Comparison of ENCODE assay signal across 1 cellular context in the genomic region with DNA sequence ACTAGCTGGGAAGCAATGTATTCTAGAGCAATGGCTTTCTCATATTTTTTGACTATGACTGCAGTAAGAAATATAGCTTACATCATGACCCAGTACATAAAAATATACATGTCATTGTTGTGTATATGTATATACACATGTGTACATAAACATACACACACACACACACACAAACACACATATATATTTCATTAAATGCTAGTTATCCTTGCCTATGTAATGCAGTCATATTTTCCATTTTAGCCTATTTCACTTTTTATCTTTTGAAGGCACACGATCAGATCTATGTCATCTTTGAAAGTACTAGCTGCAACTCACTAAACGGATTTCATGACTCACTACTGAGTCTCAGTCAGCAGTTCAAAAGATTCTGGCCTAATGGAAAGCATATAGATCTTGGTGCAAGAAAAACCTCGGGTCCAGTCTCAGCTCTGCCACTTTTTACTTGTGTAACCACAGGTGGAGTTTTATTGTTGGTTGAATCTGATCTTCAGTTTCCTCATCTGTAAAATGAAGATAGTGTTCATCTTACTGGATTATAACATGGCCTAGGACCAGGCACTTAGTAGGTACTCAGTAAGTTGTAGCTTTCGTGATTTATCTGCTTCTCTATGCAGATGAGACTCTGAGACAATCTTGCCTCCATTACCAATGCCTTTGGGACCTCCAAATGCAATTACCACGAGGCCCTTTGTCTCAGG.
A peak's percentile ranks its signal among the peaks of the same experiment; 100 is the strongest.
TF ChIP-seq lines count a peak whose summit lies in the region.

No MANE protein-coding gene starts in this region.

TF ChIP-seq in K562, 482 proteins besides CTCF, POLR2A, EP300 and RAD21 (continued from another document and continues in another):
- TF ChIP-seq, protein P1, sequence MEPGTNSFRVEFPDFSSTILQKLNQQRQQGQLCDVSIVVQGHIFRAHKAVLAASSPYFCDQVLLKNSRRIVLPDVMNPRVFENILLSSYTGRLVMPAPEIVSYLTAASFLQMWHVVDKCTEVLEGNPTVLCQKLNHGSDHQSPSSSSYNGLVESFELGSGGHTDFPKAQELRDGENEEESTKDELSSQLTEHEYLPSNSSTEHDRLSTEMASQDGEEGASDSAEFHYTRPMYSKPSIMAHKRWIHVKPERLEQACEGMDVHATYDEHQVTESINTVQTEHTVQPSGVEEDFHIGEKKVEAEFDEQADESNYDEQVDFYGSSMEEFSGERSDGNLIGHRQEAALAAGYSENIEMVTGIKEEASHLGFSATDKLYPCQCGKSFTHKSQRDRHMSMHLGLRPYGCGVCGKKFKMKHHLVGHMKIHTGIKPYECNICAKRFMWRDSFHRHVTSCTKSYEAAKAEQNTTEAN (CRISPR knock-in tag; IDR thresholded peaks at IDR 0.05), result no peak
- TF ChIP-seq EGR1 (conservative IDR thresholded peaks at IDR 0.05) (no peak), NEUROD1 (IDR thresholded peaks at IDR 0.05; ENCODE audit: borderline replicate concordance, low read depth, low read length, partially characterized antibody) (peak; percentile 57), PHB (CRISPR knock-in tag; IDR thresholded peaks at IDR 0.05) (no peak), KDM1A (IDR thresholded peaks at IDR 0.05) (peak; percentile 85 to 88), PPARD (CRISPR knock-in tag; IDR thresholded peaks at IDR 0.05) (no peak), HCFC1 (IDR thresholded peaks at IDR 0.05; ENCODE audit: low read depth, low read length) (no peak), RB1 (IDR thresholded peaks at IDR 0.05; ENCODE audit: low read depth) (no peak), FOXP1 (CRISPR knock-in tag; IDR thresholded peaks at IDR 0.05) (no peak), RBBP5 (IDR thresholded peaks at IDR 0.05; ENCODE audit: borderline replicate concordance, insufficient read depth, low read length, poor library complexity, severe bottlenecking) (no peak), ZNF354B (CRISPR knock-in tag; IDR thresholded peaks at IDR 0.05) (no peak), XRCC3 (IDR thresholded peaks at IDR 0.05) (no peak), RCOR1 (IDR thresholded peaks at IDR 0.05; ENCODE audit: borderline replicate concordance in 1 of 2, low read depth in 2 of 2, low read length in 2 of 2) (peak in 1 of 2 experiments; percentile 57; a peak in 1 of 4 replicates), CCNT2 (IDR thresholded peaks at IDR 0.05; ENCODE audit: borderline replicate concordance, extremely low read depth, insufficient read length, low read depth, low read length) (peak; percentile 97), FOXA3 (CRISPR knock-in tag; conservative IDR thresholded peaks at IDR 0.05 in 1 of 2, IDR thresholded peaks at IDR 0.05 in 1 of 2) (no peak; a peak in 1 of 4 replicates), ETV6 (IDR thresholded peaks at IDR 0.05; ENCODE audit: borderline replicate concordance in 1 of 2, low read depth in 2 of 2, low read length in 1 of 2) (no peak), ETV6 (CRISPR knock-in tag; IDR thresholded peaks at IDR 0.05; ENCODE audit: borderline replicate concordance) (no peak), MIER1 (IDR thresholded peaks at IDR 0.05; ENCODE audit: low read depth) (no peak), SETDB1 (IDR thresholded peaks at IDR 0.05; ENCODE audit: low read length) (no peak), CREM (IDR thresholded peaks at IDR 0.05; ENCODE audit: low read depth) (peak; percentile 44), CBX5 (IDR thresholded peaks at IDR 0.05; ENCODE audit: borderline replicate concordance, low read depth) (no peak), TFAM (CRISPR knock-in tag; conservative IDR thresholded peaks at IDR 0.05) (no peak), SMAD2 (IDR thresholded peaks at IDR 0.05; ENCODE audit: low read depth, low read length) (no peak), GABPA (tag; conservative IDR thresholded peaks at IDR 0.05; ENCODE audit: low read depth) (no peak), MAFG (tag; conservative IDR thresholded peaks at IDR 0.05) (peak; percentile 70; the same call in 1 of the 2 replicates), MAFF (IDR thresholded peaks at IDR 0.05; ENCODE audit: low read length) (peak; percentile 6; the same call in 1 of the 2 replicates), ZBTB7A (IDR thresholded peaks at IDR 0.05; ENCODE audit: borderline replicate concordance, control insufficient read depth, low read depth, low read length) (no peak), POLR2G (IDR thresholded peaks at IDR 0.05; ENCODE audit: low read depth, low read length) (no peak), SUPT5H (IDR thresholded peaks at IDR 0.05) (no peak), NR2C2 (CRISPR knock-in tag; IDR thresholded peaks at IDR 0.05) (no peak), NR2C2 (tag; IDR thresholded peaks at IDR 0.05) (no peak)
- TF ChIP-seq, protein P2, sequence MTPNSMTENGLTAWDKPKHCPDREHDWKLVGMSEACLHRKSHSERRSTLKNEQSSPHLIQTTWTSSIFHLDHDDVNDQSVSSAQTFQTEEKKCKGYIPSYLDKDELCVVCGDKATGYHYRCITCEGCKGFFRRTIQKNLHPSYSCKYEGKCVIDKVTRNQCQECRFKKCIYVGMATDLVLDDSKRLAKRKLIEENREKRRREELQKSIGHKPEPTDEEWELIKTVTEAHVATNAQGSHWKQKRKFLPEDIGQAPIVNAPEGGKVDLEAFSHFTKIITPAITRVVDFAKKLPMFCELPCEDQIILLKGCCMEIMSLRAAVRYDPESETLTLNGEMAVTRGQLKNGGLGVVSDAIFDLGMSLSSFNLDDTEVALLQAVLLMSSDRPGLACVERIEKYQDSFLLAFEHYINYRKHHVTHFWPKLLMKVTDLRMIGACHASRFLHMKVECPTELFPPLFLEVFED (CRISPR knock-in tag; conservative IDR thresholded peaks at IDR 0.05), result no peak
- TF ChIP-seq, protein P3, sequence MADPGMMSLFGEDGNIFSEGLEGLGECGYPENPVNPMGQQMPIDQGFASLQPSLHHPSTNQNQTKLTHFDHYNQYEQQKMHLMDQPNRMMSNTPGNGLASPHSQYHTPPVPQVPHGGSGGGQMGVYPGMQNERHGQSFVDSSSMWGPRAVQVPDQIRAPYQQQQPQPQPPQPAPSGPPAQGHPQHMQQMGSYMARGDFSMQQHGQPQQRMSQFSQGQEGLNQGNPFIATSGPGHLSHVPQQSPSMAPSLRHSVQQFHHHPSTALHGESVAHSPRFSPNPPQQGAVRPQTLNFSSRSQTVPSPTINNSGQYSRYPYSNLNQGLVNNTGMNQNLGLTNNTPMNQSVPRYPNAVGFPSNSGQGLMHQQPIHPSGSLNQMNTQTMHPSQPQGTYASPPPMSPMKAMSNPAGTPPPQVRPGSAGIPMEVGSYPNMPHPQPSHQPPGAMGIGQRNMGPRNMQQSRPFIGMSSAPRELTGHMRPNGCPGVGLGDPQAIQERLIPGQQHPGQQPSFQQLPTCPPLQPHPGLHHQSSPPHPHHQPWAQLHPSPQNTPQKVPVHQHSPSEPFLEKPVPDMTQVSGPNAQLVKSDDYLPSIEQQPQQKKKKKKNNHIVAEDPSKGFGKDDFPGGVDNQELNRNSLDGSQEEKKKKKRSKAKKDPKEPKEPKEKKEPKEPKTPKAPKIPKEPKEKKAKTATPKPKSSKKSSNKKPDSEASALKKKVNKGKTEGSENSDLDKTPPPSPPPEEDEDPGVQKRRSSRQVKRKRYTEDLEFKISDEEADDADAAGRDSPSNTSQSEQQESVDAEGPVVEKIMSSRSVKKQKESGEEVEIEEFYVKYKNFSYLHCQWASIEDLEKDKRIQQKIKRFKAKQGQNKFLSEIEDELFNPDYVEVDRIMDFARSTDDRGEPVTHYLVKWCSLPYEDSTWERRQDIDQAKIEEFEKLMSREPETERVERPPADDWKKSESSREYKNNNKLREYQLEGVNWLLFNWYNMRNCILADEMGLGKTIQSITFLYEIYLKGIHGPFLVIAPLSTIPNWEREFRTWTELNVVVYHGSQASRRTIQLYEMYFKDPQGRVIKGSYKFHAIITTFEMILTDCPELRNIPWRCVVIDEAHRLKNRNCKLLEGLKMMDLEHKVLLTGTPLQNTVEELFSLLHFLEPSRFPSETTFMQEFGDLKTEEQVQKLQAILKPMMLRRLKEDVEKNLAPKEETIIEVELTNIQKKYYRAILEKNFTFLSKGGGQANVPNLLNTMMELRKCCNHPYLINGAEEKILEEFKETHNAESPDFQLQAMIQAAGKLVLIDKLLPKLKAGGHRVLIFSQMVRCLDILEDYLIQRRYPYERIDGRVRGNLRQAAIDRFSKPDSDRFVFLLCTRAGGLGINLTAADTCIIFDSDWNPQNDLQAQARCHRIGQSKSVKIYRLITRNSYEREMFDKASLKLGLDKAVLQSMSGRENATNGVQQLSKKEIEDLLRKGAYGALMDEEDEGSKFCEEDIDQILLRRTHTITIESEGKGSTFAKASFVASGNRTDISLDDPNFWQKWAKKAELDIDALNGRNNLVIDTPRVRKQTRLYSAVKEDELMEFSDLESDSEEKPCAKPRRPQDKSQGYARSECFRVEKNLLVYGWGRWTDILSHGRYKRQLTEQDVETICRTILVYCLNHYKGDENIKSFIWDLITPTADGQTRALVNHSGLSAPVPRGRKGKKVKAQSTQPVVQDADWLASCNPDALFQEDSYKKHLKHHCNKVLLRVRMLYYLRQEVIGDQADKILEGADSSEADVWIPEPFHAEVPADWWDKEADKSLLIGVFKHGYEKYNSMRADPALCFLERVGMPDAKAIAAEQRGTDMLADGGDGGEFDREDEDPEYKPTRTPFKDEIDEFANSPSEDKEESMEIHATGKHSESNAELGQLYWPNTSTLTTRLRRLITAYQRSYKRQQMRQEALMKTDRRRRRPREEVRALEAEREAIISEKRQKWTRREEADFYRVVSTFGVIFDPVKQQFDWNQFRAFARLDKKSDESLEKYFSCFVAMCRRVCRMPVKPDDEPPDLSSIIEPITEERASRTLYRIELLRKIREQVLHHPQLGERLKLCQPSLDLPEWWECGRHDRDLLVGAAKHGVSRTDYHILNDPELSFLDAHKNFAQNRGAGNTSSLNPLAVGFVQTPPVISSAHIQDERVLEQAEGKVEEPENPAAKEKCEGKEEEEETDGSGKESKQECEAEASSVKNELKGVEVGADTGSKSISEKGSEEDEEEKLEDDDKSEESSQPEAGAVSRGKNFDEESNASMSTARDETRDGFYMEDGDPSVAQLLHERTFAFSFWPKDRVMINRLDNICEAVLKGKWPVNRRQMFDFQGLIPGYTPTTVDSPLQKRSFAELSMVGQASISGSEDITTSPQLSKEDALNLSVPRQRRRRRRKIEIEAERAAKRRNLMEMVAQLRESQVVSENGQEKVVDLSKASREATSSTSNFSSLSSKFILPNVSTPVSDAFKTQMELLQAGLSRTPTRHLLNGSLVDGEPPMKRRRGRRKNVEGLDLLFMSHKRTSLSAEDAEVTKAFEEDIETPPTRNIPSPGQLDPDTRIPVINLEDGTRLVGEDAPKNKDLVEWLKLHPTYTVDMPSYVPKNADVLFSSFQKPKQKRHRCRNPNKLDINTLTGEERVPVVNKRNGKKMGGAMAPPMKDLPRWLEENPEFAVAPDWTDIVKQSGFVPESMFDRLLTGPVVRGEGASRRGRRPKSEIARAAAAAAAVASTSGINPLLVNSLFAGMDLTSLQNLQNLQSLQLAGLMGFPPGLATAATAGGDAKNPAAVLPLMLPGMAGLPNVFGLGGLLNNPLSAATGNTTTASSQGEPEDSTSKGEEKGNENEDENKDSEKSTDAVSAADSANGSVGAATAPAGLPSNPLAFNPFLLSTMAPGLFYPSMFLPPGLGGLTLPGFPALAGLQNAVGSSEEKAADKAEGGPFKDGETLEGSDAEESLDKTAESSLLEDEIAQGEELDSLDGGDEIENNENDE (IDR thresholded peaks at IDR 0.05; ENCODE audit: low read depth, low read length), result no peak
- TF ChIP-seq, protein P4, sequence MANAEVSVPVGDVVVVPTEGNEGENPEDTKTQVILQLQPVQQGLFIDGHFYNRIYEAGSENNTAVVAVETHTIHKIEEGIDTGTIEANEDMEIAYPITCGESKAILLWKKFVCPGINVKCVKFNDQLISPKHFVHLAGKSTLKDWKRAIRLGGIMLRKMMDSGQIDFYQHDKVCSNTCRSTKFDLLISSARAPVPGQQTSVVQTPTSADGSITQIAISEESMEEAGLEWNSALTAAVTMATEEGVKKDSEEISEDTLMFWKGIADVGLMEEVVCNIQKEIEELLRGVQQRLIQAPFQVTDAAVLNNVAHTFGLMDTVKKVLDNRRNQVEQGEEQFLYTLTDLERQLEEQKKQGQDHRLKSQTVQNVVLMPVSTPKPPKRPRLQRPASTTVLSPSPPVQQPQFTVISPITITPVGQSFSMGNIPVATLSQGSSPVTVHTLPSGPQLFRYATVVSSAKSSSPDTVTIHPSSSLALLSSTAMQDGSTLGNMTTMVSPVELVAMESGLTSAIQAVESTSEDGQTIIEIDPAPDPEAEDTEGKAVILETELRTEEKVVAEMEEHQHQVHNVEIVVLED (CRISPR knock-in tag; IDR thresholded peaks at IDR 0.05), result no peak
- TF ChIP-seq, protein P5, sequence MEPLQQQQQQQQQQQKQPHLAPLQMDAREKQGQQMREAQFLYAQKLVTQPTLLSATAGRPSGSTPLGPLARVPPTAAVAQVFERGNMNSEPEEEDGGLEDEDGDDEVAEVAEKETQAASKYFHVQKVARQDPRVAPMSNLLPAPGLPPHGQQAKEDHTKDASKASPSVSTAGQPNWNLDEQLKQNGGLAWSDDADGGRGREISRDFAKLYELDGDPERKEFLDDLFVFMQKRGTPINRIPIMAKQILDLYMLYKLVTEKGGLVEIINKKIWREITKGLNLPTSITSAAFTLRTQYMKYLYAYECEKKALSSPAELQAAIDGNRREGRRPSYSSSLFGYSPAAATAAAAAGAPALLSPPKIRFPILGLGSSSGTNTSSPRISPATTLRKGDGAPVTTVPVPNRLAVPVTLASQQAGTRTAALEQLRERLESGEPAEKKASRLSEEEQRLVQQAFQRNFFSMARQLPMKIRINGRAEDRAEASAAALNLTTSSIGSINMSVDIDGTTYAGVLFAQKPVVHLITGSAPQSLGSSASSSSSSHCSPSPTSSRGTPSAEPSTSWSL (CRISPR knock-in tag; IDR thresholded peaks at IDR 0.05; ENCODE audit: borderline replicate concordance), result no peak
- TF ChIP-seq, protein P6, sequence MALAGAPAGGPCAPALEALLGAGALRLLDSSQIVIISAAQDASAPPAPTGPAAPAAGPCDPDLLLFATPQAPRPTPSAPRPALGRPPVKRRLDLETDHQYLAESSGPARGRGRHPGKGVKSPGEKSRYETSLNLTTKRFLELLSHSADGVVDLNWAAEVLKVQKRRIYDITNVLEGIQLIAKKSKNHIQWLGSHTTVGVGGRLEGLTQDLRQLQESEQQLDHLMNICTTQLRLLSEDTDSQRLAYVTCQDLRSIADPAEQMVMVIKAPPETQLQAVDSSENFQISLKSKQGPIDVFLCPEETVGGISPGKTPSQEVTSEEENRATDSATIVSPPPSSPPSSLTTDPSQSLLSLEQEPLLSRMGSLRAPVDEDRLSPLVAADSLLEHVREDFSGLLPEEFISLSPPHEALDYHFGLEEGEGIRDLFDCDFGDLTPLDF (CRISPR knock-in tag; IDR thresholded peaks at IDR 0.05), result no peak
- TF ChIP-seq, protein P7, sequence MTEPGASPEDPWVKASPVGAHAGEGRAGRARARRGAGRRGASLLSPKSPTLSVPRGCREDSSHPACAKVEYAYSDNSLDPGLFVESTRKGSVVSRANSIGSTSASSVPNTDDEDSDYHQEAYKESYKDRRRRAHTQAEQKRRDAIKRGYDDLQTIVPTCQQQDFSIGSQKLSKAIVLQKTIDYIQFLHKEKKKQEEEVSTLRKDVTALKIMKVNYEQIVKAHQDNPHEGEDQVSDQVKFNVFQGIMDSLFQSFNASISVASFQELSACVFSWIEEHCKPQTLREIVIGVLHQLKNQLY (CRISPR knock-in tag; conservative IDR thresholded peaks at IDR 0.05), result no peak
- TF ChIP-seq, protein P8, sequence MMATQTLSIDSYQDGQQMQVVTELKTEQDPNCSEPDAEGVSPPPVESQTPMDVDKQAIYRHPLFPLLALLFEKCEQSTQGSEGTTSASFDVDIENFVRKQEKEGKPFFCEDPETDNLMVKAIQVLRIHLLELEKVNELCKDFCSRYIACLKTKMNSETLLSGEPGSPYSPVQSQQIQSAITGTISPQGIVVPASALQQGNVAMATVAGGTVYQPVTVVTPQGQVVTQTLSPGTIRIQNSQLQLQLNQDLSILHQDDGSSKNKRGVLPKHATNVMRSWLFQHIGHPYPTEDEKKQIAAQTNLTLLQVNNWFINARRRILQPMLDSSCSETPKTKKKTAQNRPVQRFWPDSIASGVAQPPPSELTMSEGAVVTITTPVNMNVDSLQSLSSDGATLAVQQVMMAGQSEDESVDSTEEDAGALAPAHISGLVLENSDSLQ (IDR thresholded peaks at IDR 0.05), result 0 out of 2 replicates have a peak, but pooled peaks have one; percentile 17
